In genomic region chr5:177479774-177480173, GRCh38 we compare ENCODE assay signal across 9 cellular contexts. TPM values are rescaled to one million over a fixed set of nuclear protein-coding genes. Genes with fewer than 3 reads are reported as not detected.
DNase-seq lines count a peak whose midpoint lies in the region; ATAC-seq, FAIRE-seq and TF ChIP-seq lines count a peak whose summit lies in the region.
"Had no signal": no experiment of that assay in that cellular context is flagged by ENCODE, and none has a peak within 500 bp of the region (broad histone marks: within the 10 kb centered on the region; RNA-seq: fewer than 3 reads in every experiment).

No MANE protein-coding gene starts in this region.

- H3K9ac ChIP-seq in liver (ENCODE audit: low read depth in 1 of 2, low read length in 2 of 2) (no peak overlapping the region), HepG2 (ENCODE audit: insufficient read depth, low read depth, low read length) (no peak overlapping the region)

- ATAC-seq in HepG2 (no peak), GM18873 (IDR thresholded peaks at IDR 0.05; ENCODE audit: low FRiP score, unreplicated experiment) (no peak)

- H3K4me3 ChIP-seq in liver (ENCODE audit: low read depth in 1 of 3, low read length in 3 of 3) (no peak overlapping the region), HepG2 (replicated peaks in 1 of 3; ENCODE audit: insufficient read depth in 1 of 3, low read depth in 2 of 3, low read length in 3 of 3) (no peak overlapping the region), cardiac fibroblast (replicated peaks in 1 of 2; ENCODE audit: low read depth in 2 of 2, low read length in 2 of 2) (no peak overlapping the region)

- H3K9me3 ChIP-seq in liver (ENCODE audit: control insufficient read depth in 4 of 4, low read length in 3 of 4) = no peaks in the 10 kb centered on the region
- H3K9me3 ChIP-seq in HepG2 (ENCODE audit: low read length) = no peaks in the 10 kb centered on the region

- no TSS peak for BruUV-seq in HepG2 (replicated peaks; lab: Mats Ljungman, UMichigan)

- H3K36me3 ChIP-seq in liver (ENCODE audit: control insufficient read depth in 4 of 4, insufficient read depth in 3 of 4, low read depth in 1 of 4, low read length in 3 of 4) (no peaks in the 10 kb centered on the region), HepG2 (replicated peaks in 1 of 2; ENCODE audit: control insufficient read depth in 1 of 2, insufficient read depth in 2 of 2, low read length in 2 of 2) (no peaks in the 10 kb centered on the region)

- H3K27me3 ChIP-seq in liver (ENCODE audit: control insufficient read depth in 4 of 4, insufficient read depth in 4 of 4, low read length in 3 of 4) (no peaks in the 10 kb centered on the region), HepG2 (ENCODE audit: control insufficient read depth in 1 of 2, insufficient read depth in 2 of 2, low read length in 2 of 2) (no peaks in the 10 kb centered on the region)

- no peak overlapping the region for H3K4me2 ChIP-seq in HepG2 (ENCODE audit: low read depth, low read length)

- no peaks in the 10 kb centered on the region for H4K20me1 ChIP-seq in HepG2 (ENCODE audit: insufficient read depth, low read length)

- H3K4me1 ChIP-seq in liver (ENCODE audit: control insufficient read depth in 4 of 4, insufficient read depth in 4 of 4, low read length in 3 of 4) (peaks cover 5 to 19% (median 15%) of the 10 kb centered on the region in 4 donors), HepG2 (ENCODE audit: insufficient read depth, low read length) (peaks cover 47% of the 10 kb centered on the region)

- intact Hi-C loops in HepG2 (cut with micrococcal nuclease; ENCODE audit: unreplicated experiment) = no loop called here

- H3K27ac ChIP-seq in liver (ENCODE audit: low read depth in 1 of 2, low read length in 2 of 2) (peak overlapping the region; percentile 42 to 48), HepG2 (ENCODE audit: extremely low read length, insufficient read depth, low read length) (no peak overlapping the region)

- in situ Hi-C loops in HepG2 (cut with HindIII; ENCODE audit: extremely low pct_ligation_motif_present, low pct_unique_long_range_greater_than_20kb) = no loop called here

- CTCF ChIA-PET in HepG2 (lab: Yijun Ruan, JAX; ENCODE audit: low intra/inter-chr PET ratio, low total read pairs) = no interaction called here

- no peak for TF ChIP-seq EP300 in HepG2 (IDR thresholded peaks at IDR 0.05; ENCODE audit: low read depth in 2 of 2, low read length in 2 of 2)
- no peak for TF ChIP-seq EP300 in HepG2 (CRISPR knock-in tag; IDR thresholded peaks at IDR 0.05; ENCODE audit: borderline replicate concordance)

- no peak for TF ChIP-seq POLR2A in HepG2 (IDR thresholded peaks at IDR 0.05; ENCODE audit: insufficient read depth in 1 of 2, low read depth in 2 of 2, low read length in 2 of 2)

- POLR2A ChIA-PET in HepG2 (lab: Yijun Ruan, JAX) = interaction anchor here (4.9 kb wide), 1 partner anchor 17 kb away, joined by 42 read pairs; the partner anchor contains the start of gene PDLIM7

- no peaks in the 10 kb centered on the region for H3K79me2 ChIP-seq in HepG2 (ENCODE audit: insufficient read depth, low read length)

- TF ChIP-seq RAD21 in liver (IDR thresholded peaks at IDR 0.05) = no peak
- TF ChIP-seq RAD21 in HepG2 (CRISPR knock-in tag; IDR thresholded peaks at IDR 0.05) = no peak

- WGBS in liver = 30% methylated on average over 14 of the region's 14 CpGs
- WGBS in HepG2 (ENCODE audit: low lambda C conversion rate) = 80% methylated on average over 14 of the region's 14 CpGs

- TF ChIP-seq CTCF in liver (IDR thresholded peaks at IDR 0.05; ENCODE audit: low read depth, low read length, missing input control) (no peak), HepG2 (CRISPR knock-in tag; IDR thresholded peaks at IDR 0.05) (no peak), cardiac fibroblast (IDR thresholded peaks at IDR 0.05; ENCODE audit: low read depth, low read length) (no peak)

- H2AFZ ChIP-seq in HepG2 (ENCODE audit: low read length) = no peak overlapping the region

- no peak for FAIRE-seq in HepG2 (lab: Jason Lieb, UNC)

- no peak for DNase-seq in HepG2 (ENCODE audit: low spot score)
- peak; percentile 37 to 56 for DNase-seq in cardiac fibroblast (ENCODE audit: low read depth in 2 of 2)
- DNase-seq in myocyte (ENCODE audit: low read depth) = peak; percentile 87
- DNase-seq in cortex of kidney (lab: John Stamatoyannopoulos, UW) = no peak
- no peak for DNase-seq in DMS79 (lab: John Stamatoyannopoulos, UW)
- DNase-seq in OCI-M2 (lab: John Stamatoyannopoulos, UW; ENCODE audit: unreplicated experiment) = no peak
- DNase-seq: NCI-H187 had no signal

RNA-seq across cellular contexts. Expression of gene DBN1, which starts 6.3 kb away (rescaled TPM):
- total RNA-seq in liver (1 to 10 TPM; 2.3 to 4.9 TPM), HepG2 (2016; rRNA removed; fragmentation: Illumina TruSeq; extraction: Trizol) (15.7 and 37.3 TPM in 2 replicates), myocyte (311 and 455 TPM in 2 replicates)
- polyA plus RNA-seq in liver (1 to 10 TPM; 1.5 to 1.8 TPM), HepG2 (2011; rRNA removed) (27.0 and 30.9 TPM in 2 replicates)
- 6.9 and 9.3 TPM in 2 replicates for total RNA-seq in HepG2 (2016; cell fraction: cytosol; rRNA removed; fragmentation: Illumina TruSeq; extraction: Trizol; ENCODE audit: low read depth)
- 12.8 and 37.5 TPM in 2 replicates for total RNA-seq in HepG2 (2016; cell fraction: insoluble cytoplasmic fraction; rRNA removed; fragmentation: Illumina TruSeq; extraction: Trizol)
- 12.9 and 15.2 TPM in 2 replicates for total RNA-seq in HepG2 (2016; cell fraction: membrane; rRNA removed; fragmentation: Illumina TruSeq; extraction: Trizol)
- total RNA-seq in HepG2 (2016; cell fraction: nucleus; rRNA removed; fragmentation: Illumina TruSeq; extraction: Trizol) = 33.8 and 39.3 TPM in 2 replicates
- 14.1 and 18.1 TPM in 2 replicates for polyA plus RNA-seq in HepG2 (2011; cell fraction: cytosol; rRNA removed)
- 167 and 276 TPM in 2 replicates for polyA plus RNA-seq in HepG2 (2011; cell fraction: nucleus; rRNA removed)
- 16.5 and 21.1 TPM in 2 replicates for polyA plus RNA-seq in HepG2 (2012)
- polyA plus RNA-seq in HepG2 (2016; cell fraction: cytosol; fragmentation: Illumina TruSeq; extraction: Trizol; ENCODE audit: low read depth) = 7.2 and 8.7 TPM in 2 replicates
- polyA plus RNA-seq in HepG2 (2016; cell fraction: insoluble cytoplasmic fraction; fragmentation: Illumina TruSeq; extraction: Trizol; ENCODE audit: low read depth) = 16.0 and 21.2 TPM in 2 replicates
- 11.4 and 15.4 TPM in 2 replicates for polyA plus RNA-seq in HepG2 (2016; cell fraction: membrane; fragmentation: Illumina TruSeq; extraction: Trizol; ENCODE audit: low read depth)
- polyA plus RNA-seq in HepG2 (2016; cell fraction: nucleus; fragmentation: Illumina TruSeq; extraction: Trizol; ENCODE audit: insufficient read depth, low read depth) = 72.9 and 77.5 TPM in 2 replicates
- polyA minus RNA-seq in HepG2 (2011; rRNA and poly(A)+ RNA removed; ENCODE audit: low replicate concordance) = 30.4 and 47.5 TPM in 2 replicates
- 13.2 and 16.4 TPM in 2 replicates for polyA minus RNA-seq in HepG2 (2011; cell fraction: cytosol; rRNA and poly(A)+ RNA removed)
- 42.1 and 43.0 TPM in 2 replicates for polyA minus RNA-seq in HepG2 (2011; cell fraction: nucleus; rRNA and poly(A)+ RNA removed)
- polyA plus RNA-seq in myocyte (2012) = 336 TPM

RNA-seq across cellular contexts. Expression of gene PDLIM7, which starts 17.6 kb away (rescaled TPM):
- total RNA-seq in liver (10 to 100 TPM in 1 of 2 donors, 1 to 10 TPM in 1; 7.0 to 36.0 TPM), HepG2 (2016; rRNA removed; fragmentation: Illumina TruSeq; extraction: Trizol) (17.7 and 21.1 TPM in 2 replicates), myocyte (302 and 340 TPM in 2 replicates)
- polyA plus RNA-seq in liver (1 to 10 TPM; 5.5 to 10.0 TPM), HepG2 (2011; rRNA removed) (31.3 and 38.4 TPM in 2 replicates)
- 6.1 and 8.5 TPM in 2 replicates for total RNA-seq in HepG2 (2016; cell fraction: cytosol; rRNA removed; fragmentation: Illumina TruSeq; extraction: Trizol; ENCODE audit: low read depth)
- total RNA-seq in HepG2 (2016; cell fraction: insoluble cytoplasmic fraction; rRNA removed; fragmentation: Illumina TruSeq; extraction: Trizol) = 14.8 and 20.5 TPM in 2 replicates
- total RNA-seq in HepG2 (2016; cell fraction: membrane; rRNA removed; fragmentation: Illumina TruSeq; extraction: Trizol) = 10.1 and 15.4 TPM in 2 replicates
- total RNA-seq in HepG2 (2016; cell fraction: nucleus; rRNA removed; fragmentation: Illumina TruSeq; extraction: Trizol) = 15.8 and 17.5 TPM in 2 replicates
- polyA plus RNA-seq in HepG2 (2011; cell fraction: cytosol; rRNA removed) = 16.0 and 26.2 TPM in 2 replicates
- polyA plus RNA-seq in HepG2 (2011; cell fraction: nucleus; rRNA removed) = 208 and 260 TPM in 2 replicates
- 13.5 and 20.9 TPM in 2 replicates for polyA plus RNA-seq in HepG2 (2012)
- polyA plus RNA-seq in HepG2 (2016; cell fraction: cytosol; fragmentation: Illumina TruSeq; extraction: Trizol; ENCODE audit: low read depth) = 9.0 and 11.5 TPM in 2 replicates
- 21.0 and 30.6 TPM in 2 replicates for polyA plus RNA-seq in HepG2 (2016; cell fraction: insoluble cytoplasmic fraction; fragmentation: Illumina TruSeq; extraction: Trizol; ENCODE audit: low read depth)
- 14.1 and 15.2 TPM in 2 replicates for polyA plus RNA-seq in HepG2 (2016; cell fraction: membrane; fragmentation: Illumina TruSeq; extraction: Trizol; ENCODE audit: low read depth)
- polyA plus RNA-seq in HepG2 (2016; cell fraction: nucleus; fragmentation: Illumina TruSeq; extraction: Trizol; ENCODE audit: insufficient read depth, low read depth) = 62.3 and 63.3 TPM in 2 replicates
- 26.3 and 38.9 TPM in 2 replicates for polyA minus RNA-seq in HepG2 (2011; rRNA and poly(A)+ RNA removed; ENCODE audit: low replicate concordance)
- polyA minus RNA-seq in HepG2 (2011; cell fraction: cytosol; rRNA and poly(A)+ RNA removed) = 12.7 and 14.1 TPM in 2 replicates
- polyA minus RNA-seq in HepG2 (2011; cell fraction: nucleus; rRNA and poly(A)+ RNA removed) = 49.5 and 52.4 TPM in 2 replicates
- 616 TPM for polyA plus RNA-seq in myocyte (2012)

RNA-seq across cellular contexts. Expression of gene DOK3, which starts 29.9 kb away (rescaled TPM):
- total RNA-seq in liver (10 to 100 TPM; 10.2 to 19.2 TPM), HepG2 (2016; rRNA removed; fragmentation: Illumina TruSeq; extraction: Trizol) (0.48 and 1.4 TPM in 2 replicates), myocyte (21.7 and 29.3 TPM in 2 replicates)
- polyA plus RNA-seq in liver (1 to 10 TPM; 1.7 to 2.9 TPM), HepG2 (2011; rRNA removed) (1.5 and 1.7 TPM in 2 replicates)
- total RNA-seq in HepG2 (2016; cell fraction: cytosol; rRNA removed; fragmentation: Illumina TruSeq; extraction: Trizol; ENCODE audit: low read depth) = 0.44 and 0.51 TPM in 2 replicates
- total RNA-seq in HepG2 (2016; cell fraction: insoluble cytoplasmic fraction; rRNA removed; fragmentation: Illumina TruSeq; extraction: Trizol) = 0.40 and 1.6 TPM in 2 replicates
- 0.43 and 0.52 TPM in 2 replicates for total RNA-seq in HepG2 (2016; cell fraction: membrane; rRNA removed; fragmentation: Illumina TruSeq; extraction: Trizol)
- 3.1 and 3.4 TPM in 2 replicates for total RNA-seq in HepG2 (2016; cell fraction: nucleus; rRNA removed; fragmentation: Illumina TruSeq; extraction: Trizol)
- 0.45 and 0.52 TPM in 2 replicates for polyA plus RNA-seq in HepG2 (2011; cell fraction: cytosol; rRNA removed)
- polyA plus RNA-seq in HepG2 (2011; cell fraction: nucleus; rRNA removed) = 11.5 and 16.7 TPM in 2 replicates
- 0.60 and 1.5 TPM in 2 replicates for polyA plus RNA-seq in HepG2 (2012)
- polyA plus RNA-seq in HepG2 (2016; cell fraction: cytosol; fragmentation: Illumina TruSeq; extraction: Trizol; ENCODE audit: low read depth) = 0.17 and 0.23 TPM in 2 replicates
- polyA plus RNA-seq in HepG2 (2016; cell fraction: insoluble cytoplasmic fraction; fragmentation: Illumina TruSeq; extraction: Trizol; ENCODE audit: low read depth) = 0.77 and 0.99 TPM in 2 replicates
- polyA plus RNA-seq in HepG2 (2016; cell fraction: membrane; fragmentation: Illumina TruSeq; extraction: Trizol; ENCODE audit: low read depth) = 0.26 and 0.50 TPM in 2 replicates
- polyA plus RNA-seq in HepG2 (2016; cell fraction: nucleus; fragmentation: Illumina TruSeq; extraction: Trizol; ENCODE audit: insufficient read depth, low read depth) = 7.2 and 8.3 TPM in 2 replicates
- 3.4 and 4.3 TPM in 2 replicates for polyA minus RNA-seq in HepG2 (2011; rRNA and poly(A)+ RNA removed; ENCODE audit: low replicate concordance)
- polyA minus RNA-seq in HepG2 (2011; cell fraction: cytosol; rRNA and poly(A)+ RNA removed) = not detected in 2 replicates
- 4.4 and 4.8 TPM in 2 replicates for polyA minus RNA-seq in HepG2 (2011; cell fraction: nucleus; rRNA and poly(A)+ RNA removed)
- 13.7 TPM for polyA plus RNA-seq in myocyte (2012)

RNA-seq across cellular contexts. Expression of gene PRR7, which starts 33.2 kb away (rescaled TPM):
- total RNA-seq in liver (under 1 TPM; 0.17 to 0.37 TPM), HepG2 (2016; rRNA removed; fragmentation: Illumina TruSeq; extraction: Trizol) (3.9 and 5.0 TPM in 2 replicates), myocyte (23.1 and 38.7 TPM in 2 replicates)
- polyA plus RNA-seq in liver (1 to 10 TPM in 1 of 2 donors, under 1 TPM in 1; 0.60 to 1.4 TPM), HepG2 (2011; rRNA removed) (4.8 and 6.7 TPM in 2 replicates)
- total RNA-seq in HepG2 (2016; cell fraction: cytosol; rRNA removed; fragmentation: Illumina TruSeq; extraction: Trizol; ENCODE audit: low read depth) = 16.0 and 17.8 TPM in 2 replicates
- 3.2 and 5.8 TPM in 2 replicates for total RNA-seq in HepG2 (2016; cell fraction: insoluble cytoplasmic fraction; rRNA removed; fragmentation: Illumina TruSeq; extraction: Trizol)
- 13.3 and 19.1 TPM in 2 replicates for total RNA-seq in HepG2 (2016; cell fraction: membrane; rRNA removed; fragmentation: Illumina TruSeq; extraction: Trizol)
- 2.0 and 2.5 TPM in 2 replicates for total RNA-seq in HepG2 (2016; cell fraction: nucleus; rRNA removed; fragmentation: Illumina TruSeq; extraction: Trizol)
- polyA plus RNA-seq in HepG2 (2011; cell fraction: cytosol; rRNA removed) = 6.4 and 16.7 TPM in 2 replicates
- 14.7 and 21.3 TPM in 2 replicates for polyA plus RNA-seq in HepG2 (2011; cell fraction: nucleus; rRNA removed)
- 1.5 and 3.1 TPM in 2 replicates for polyA plus RNA-seq in HepG2 (2012)
- polyA plus RNA-seq in HepG2 (2016; cell fraction: cytosol; fragmentation: Illumina TruSeq; extraction: Trizol; ENCODE audit: low read depth) = 20.2 and 21.6 TPM in 2 replicates
- polyA plus RNA-seq in HepG2 (2016; cell fraction: insoluble cytoplasmic fraction; fragmentation: Illumina TruSeq; extraction: Trizol; ENCODE audit: low read depth) = 4.9 and 5.8 TPM in 2 replicates
- polyA plus RNA-seq in HepG2 (2016; cell fraction: membrane; fragmentation: Illumina TruSeq; extraction: Trizol; ENCODE audit: low read depth) = 16.9 and 17.7 TPM in 2 replicates
- polyA plus RNA-seq in HepG2 (2016; cell fraction: nucleus; fragmentation: Illumina TruSeq; extraction: Trizol; ENCODE audit: insufficient read depth, low read depth) = 5.8 and 6.9 TPM in 2 replicates
- 0.94 and 6.4 TPM in 2 replicates for polyA minus RNA-seq in HepG2 (2011; rRNA and poly(A)+ RNA removed; ENCODE audit: low replicate concordance)
- 3.2 and 5.0 TPM in 2 replicates for polyA minus RNA-seq in HepG2 (2011; cell fraction: cytosol; rRNA and poly(A)+ RNA removed)
- polyA minus RNA-seq in HepG2 (2011; cell fraction: nucleus; rRNA and poly(A)+ RNA removed) = 1.1 and 1.4 TPM in 2 replicates
- 12.4 TPM for polyA plus RNA-seq in myocyte (2012)

RNA-seq across cellular contexts. Expression of gene DDX41, which starts 37.0 kb away (rescaled TPM):
- total RNA-seq in liver (10 to 100 TPM; 42.4 to 58.5 TPM), HepG2 (2016; rRNA removed; fragmentation: Illumina TruSeq; extraction: Trizol) (62.8 and 83.0 TPM in 2 replicates), myocyte (87.2 and 112 TPM in 2 replicates)
- polyA plus RNA-seq in liver (10 to 100 TPM; 20.4 to 48.7 TPM), HepG2 (2011; rRNA removed) (99.5 and 105 TPM in 2 replicates)
- 9.4 and 10.4 TPM in 2 replicates for total RNA-seq in HepG2 (2016; cell fraction: cytosol; rRNA removed; fragmentation: Illumina TruSeq; extraction: Trizol; ENCODE audit: low read depth)
- 68.8 and 106 TPM in 2 replicates for total RNA-seq in HepG2 (2016; cell fraction: insoluble cytoplasmic fraction; rRNA removed; fragmentation: Illumina TruSeq; extraction: Trizol)
- 20.1 and 24.5 TPM in 2 replicates for total RNA-seq in HepG2 (2016; cell fraction: membrane; rRNA removed; fragmentation: Illumina TruSeq; extraction: Trizol)
- total RNA-seq in HepG2 (2016; cell fraction: nucleus; rRNA removed; fragmentation: Illumina TruSeq; extraction: Trizol) = 56.7 and 63.3 TPM in 2 replicates
- 84.0 and 131 TPM in 2 replicates for polyA plus RNA-seq in HepG2 (2011; cell fraction: cytosol; rRNA removed)
- polyA plus RNA-seq in HepG2 (2011; cell fraction: nucleus; rRNA removed) = 340 and 476 TPM in 2 replicates
- 39.9 and 70.4 TPM in 2 replicates for polyA plus RNA-seq in HepG2 (2012)
- 12.3 and 13.1 TPM in 2 replicates for polyA plus RNA-seq in HepG2 (2016; cell fraction: cytosol; fragmentation: Illumina TruSeq; extraction: Trizol; ENCODE audit: low read depth)
- polyA plus RNA-seq in HepG2 (2016; cell fraction: insoluble cytoplasmic fraction; fragmentation: Illumina TruSeq; extraction: Trizol; ENCODE audit: low read depth) = 84.7 and 86.0 TPM in 2 replicates
- 20.4 and 21.8 TPM in 2 replicates for polyA plus RNA-seq in HepG2 (2016; cell fraction: membrane; fragmentation: Illumina TruSeq; extraction: Trizol; ENCODE audit: low read depth)
- 142 and 157 TPM in 2 replicates for polyA plus RNA-seq in HepG2 (2016; cell fraction: nucleus; fragmentation: Illumina TruSeq; extraction: Trizol; ENCODE audit: insufficient read depth, low read depth)
- 101 and 102 TPM in 2 replicates for polyA minus RNA-seq in HepG2 (2011; rRNA and poly(A)+ RNA removed; ENCODE audit: low replicate concordance)
- polyA minus RNA-seq in HepG2 (2011; cell fraction: cytosol; rRNA and poly(A)+ RNA removed) = 45.9 and 55.5 TPM in 2 replicates
- 103 and 117 TPM in 2 replicates for polyA minus RNA-seq in HepG2 (2011; cell fraction: nucleus; rRNA and poly(A)+ RNA removed)
- 299 TPM for polyA plus RNA-seq in myocyte (2012)

Comparison
In these comparisons a context has a peak if more than half of its experiments do, and no peak if none do; other contexts are left out.
1. DNase-seq: peak in cardiac fibroblast (2 of 2) and myocyte (single experiment); none in HepG2 (single experiment), cortex of kidney (single experiment), DMS79 (single experiment) and OCI-M2 (single experiment).